17 cellular contexts compared by ENCODE assay signal in genomic region chr13:20016649-20017364, GRCh38.
"Had no signal": no experiment of that assay in that cellular context is flagged by ENCODE, and none has a peak within 500 bp of the region (broad histone marks: within the 10 kb centered on the region; RNA-seq: fewer than 3 reads in every experiment).

No MANE protein-coding gene starts in this region.

- H3K4me3 ChIP-seq: ascending aorta, coronary artery, gastrocnemius medialis, lower lobe of right lung had no signal

- H3K27me3 ChIP-seq: ascending aorta, gastrocnemius medialis had no signal

- H3K27ac Mint-ChIP-seq: activated CD4-positive, alpha-beta memory T cell treated with anti-CD3 and anti-CD28 coated beads for 36 hours; activated CD4-positive, alpha-beta T cell treated with anti-CD3 and anti-CD28 coated beads for 36 hours; activated CD8-positive, alpha-beta memory T cell treated with anti-CD3 and anti-CD28 coated beads, Interleukin-2, amount 10 ng/mL, durations not matched to agents 7 days and 5 days; activated naive CD8-positive, alpha-beta T cell treated with anti-CD3 and anti-CD28 coated beads, Interleukin-2, amount 50 U/mL, for 24 hours; activated T-helper 2 cell treated with anti-CD3 and anti-CD28 coated beads, Interferon-gamma antibody, Interleukin-2, Interleukin-4, amounts not matched to agents 10 μg/mL and 5 μg/mL and 100 μg/mL, durations not matched to agents 14 hours and 24 hours and 36 hours; mesothelial cell of epicardium; T-helper 2 cell treated with Interferon-gamma antibody and Interleukin-4, amounts not matched to agents 5 μg/mL and 100 μg/mL, for 36 hours had no signal

- DNase-seq: activated CD4-positive, alpha-beta memory T cell treated with anti-CD3 and anti-CD28 coated beads for 36 hours; activated CD4-positive, alpha-beta T cell treated with anti-CD3 and anti-CD28 coated beads for 36 hours; activated CD8-positive, alpha-beta memory T cell treated with anti-CD3 and anti-CD28 coated beads, Interleukin-2, amount 10 ng/mL, durations not matched to agents 7 days and 5 days; activated naive CD4-positive, alpha-beta T cell treated with Interleukin-2 at 50 U/mL for 16 hours; activated naive CD8-positive, alpha-beta T cell treated with anti-CD3 and anti-CD28 coated beads, Interleukin-2, amount 50 U/mL, for 24 hours; gastrocnemius medialis; head of caudate nucleus; lower lobe of right lung; retina; stimulated activated CD8-positive, alpha-beta memory T cell treated with anti-CD3 and anti-CD28 coated beads, Interleukin-4, amount 100 ng/mL, for 48 hours; stimulated activated naive CD4-positive, alpha-beta T cell had no signal

- H3K4me1 ChIP-seq: ascending aorta, gastrocnemius medialis, lower lobe of right lung had no signal

- H3K27ac ChIP-seq: ascending aorta, coronary artery, gastrocnemius medialis, lower lobe of right lung had no signal

- ATAC-seq: activated CD4-positive, alpha-beta T cell treated with anti-CD3 and anti-CD28 coated beads for 36 hours; activated CD8-positive, alpha-beta memory T cell treated with anti-CD3 and anti-CD28 coated beads, Interleukin-2, amount 10 ng/mL, durations not matched to agents 7 days and 5 days; activated naive CD8-positive, alpha-beta T cell treated with anti-CD3 and anti-CD28 coated beads, Interleukin-2, amount 50 U/mL, for 24 hours; gastrocnemius medialis; lower lobe of right lung had no signal

- H3K27me3 Mint-ChIP-seq: activated CD4-positive, alpha-beta memory T cell treated with anti-CD3 and anti-CD28 coated beads for 36 hours; activated CD4-positive, alpha-beta T cell treated with anti-CD3 and anti-CD28 coated beads for 36 hours; activated CD8-positive, alpha-beta memory T cell treated with anti-CD3 and anti-CD28 coated beads, Interleukin-2, amount 10 ng/mL, durations not matched to agents 7 days and 5 days; activated naive CD8-positive, alpha-beta T cell treated with anti-CD3 and anti-CD28 coated beads, Interleukin-2, amount 50 U/mL, for 24 hours had no signal

- H3K4me3 Mint-ChIP-seq: activated CD4-positive, alpha-beta memory T cell treated with anti-CD3 and anti-CD28 coated beads for 36 hours; activated CD4-positive, alpha-beta T cell treated with anti-CD3 and anti-CD28 coated beads for 36 hours; activated CD8-positive, alpha-beta memory T cell treated with anti-CD3 and anti-CD28 coated beads, Interleukin-2, amount 10 ng/mL, durations not matched to agents 7 days and 5 days; activated naive CD8-positive, alpha-beta T cell treated with anti-CD3 and anti-CD28 coated beads, Interleukin-2, amount 50 U/mL, for 24 hours; mesothelial cell of epicardium; T-helper 2 cell treated with Interferon-gamma antibody and Interleukin-4, amounts not matched to agents 5 μg/mL and 100 μg/mL, for 36 hours had no signal

- FAIRE-seq: TTC549 had no signal
